1 cellular context compared by ENCODE assay signal in genomic region chr6:10555625-10556309, GRCh38.
TF ChIP-seq lines count a peak whose summit lies in the region.

No MANE protein-coding gene starts in this region.

TF ChIP-seq in SK-N-SH treated with all-trans-retinoic acid at 6 μM for 48 hours, 23 proteins besides CTCF, POLR2A, EP300 and RAD21 (continued from another document):
- TF ChIP-seq CSRNP3 (CRISPR knock-in tag; IDR thresholded peaks at IDR 0.05) = no peak
- peak; percentile 8; the same call in 1 of the 2 replicates for TF ChIP-seq ISL1 (CRISPR knock-in tag; IDR thresholded peaks at IDR 0.05)
